Comparison of ENCODE assay signal across 1 cellular context in the genomic region with DNA sequence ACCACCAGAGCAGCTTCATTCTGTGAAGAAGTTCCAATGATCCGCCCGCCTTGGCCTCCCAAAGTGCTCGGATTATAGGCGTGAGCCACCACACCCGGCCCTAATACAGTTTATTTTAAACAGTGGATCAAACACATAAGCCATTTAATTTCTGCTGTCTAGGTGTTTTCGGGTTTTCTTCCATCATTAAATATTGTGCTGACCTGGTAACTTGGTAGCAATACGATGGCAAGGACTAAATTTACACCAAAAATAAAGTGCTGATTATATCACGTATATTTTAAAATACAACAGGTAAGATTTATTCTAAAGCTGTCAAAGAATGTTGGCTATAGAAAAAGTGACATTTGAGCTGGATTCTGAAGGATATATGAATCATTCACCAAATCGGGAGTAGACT.
TF ChIP-seq lines count a peak whose summit lies in the region.

No MANE protein-coding gene starts in this region.

TF ChIP-seq in HEK293, 187 proteins besides CTCF, POLR2A, EP300 and RAD21 (continued from another document):
- TF ChIP-seq, protein P1, sequence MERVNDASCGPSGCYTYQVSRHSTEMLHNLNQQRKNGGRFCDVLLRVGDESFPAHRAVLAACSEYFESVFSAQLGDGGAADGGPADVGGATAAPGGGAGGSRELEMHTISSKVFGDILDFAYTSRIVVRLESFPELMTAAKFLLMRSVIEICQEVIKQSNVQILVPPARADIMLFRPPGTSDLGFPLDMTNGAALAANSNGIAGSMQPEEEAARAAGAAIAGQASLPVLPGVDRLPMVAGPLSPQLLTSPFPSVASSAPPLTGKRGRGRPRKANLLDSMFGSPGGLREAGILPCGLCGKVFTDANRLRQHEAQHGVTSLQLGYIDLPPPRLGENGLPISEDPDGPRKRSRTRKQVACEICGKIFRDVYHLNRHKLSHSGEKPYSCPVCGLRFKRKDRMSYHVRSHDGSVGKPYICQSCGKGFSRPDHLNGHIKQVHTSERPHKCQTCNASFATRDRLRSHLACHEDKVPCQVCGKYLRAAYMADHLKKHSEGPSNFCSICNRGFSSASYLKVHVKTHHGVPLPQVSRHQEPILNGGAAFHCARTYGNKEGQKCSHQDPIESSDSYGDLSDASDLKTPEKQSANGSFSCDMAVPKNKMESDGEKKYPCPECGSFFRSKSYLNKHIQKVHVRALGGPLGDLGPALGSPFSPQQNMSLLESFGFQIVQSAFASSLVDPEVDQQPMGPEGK (tag by site-specific recombination; IDR thresholded peaks at IDR 0.05) = no peak
- TF ChIP-seq, protein P2, sequence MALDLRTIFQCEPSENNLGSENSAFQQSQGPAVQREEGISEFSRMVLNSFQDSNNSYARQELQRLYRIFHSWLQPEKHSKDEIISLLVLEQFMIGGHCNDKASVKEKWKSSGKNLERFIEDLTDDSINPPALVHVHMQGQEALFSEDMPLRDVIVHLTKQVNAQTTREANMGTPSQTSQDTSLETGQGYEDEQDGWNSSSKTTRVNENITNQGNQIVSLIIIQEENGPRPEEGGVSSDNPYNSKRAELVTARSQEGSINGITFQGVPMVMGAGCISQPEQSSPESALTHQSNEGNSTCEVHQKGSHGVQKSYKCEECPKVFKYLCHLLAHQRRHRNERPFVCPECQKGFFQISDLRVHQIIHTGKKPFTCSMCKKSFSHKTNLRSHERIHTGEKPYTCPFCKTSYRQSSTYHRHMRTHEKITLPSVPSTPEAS (tag by site-specific recombination; IDR thresholded peaks at IDR 0.05) = no peak
- TF ChIP-seq, protein P3, sequence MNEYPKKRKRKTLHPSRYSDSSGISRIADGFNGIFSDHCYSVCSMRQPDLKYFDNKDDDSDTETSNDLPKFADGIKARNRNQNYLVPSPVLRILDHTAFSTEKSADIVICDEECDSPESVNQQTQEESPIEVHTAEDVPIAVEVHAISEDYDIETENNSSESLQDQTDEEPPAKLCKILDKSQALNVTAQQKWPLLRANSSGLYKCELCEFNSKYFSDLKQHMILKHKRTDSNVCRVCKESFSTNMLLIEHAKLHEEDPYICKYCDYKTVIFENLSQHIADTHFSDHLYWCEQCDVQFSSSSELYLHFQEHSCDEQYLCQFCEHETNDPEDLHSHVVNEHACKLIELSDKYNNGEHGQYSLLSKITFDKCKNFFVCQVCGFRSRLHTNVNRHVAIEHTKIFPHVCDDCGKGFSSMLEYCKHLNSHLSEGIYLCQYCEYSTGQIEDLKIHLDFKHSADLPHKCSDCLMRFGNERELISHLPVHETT (tag by site-specific recombination; IDR thresholded peaks at IDR 0.05) = no peak
- TF ChIP-seq ZNF292 (tag by site-specific recombination; IDR thresholded peaks at IDR 0.05; ENCODE audit: borderline replicate concordance, low read depth) (no peak), ZNF561 (tag by site-specific recombination; IDR thresholded peaks at IDR 0.05; ENCODE audit: borderline replicate concordance) (no peak), ZNF548 (tag by site-specific recombination; IDR thresholded peaks at IDR 0.05) (no peak), ZNF221 (tag by site-specific recombination; IDR thresholded peaks at IDR 0.05; ENCODE audit: borderline replicate concordance) (no peak), SALL2 (tag by site-specific recombination; IDR thresholded peaks at IDR 0.05; ENCODE audit: borderline replicate concordance) (no peak), FEZF1 (tag by site-specific recombination; IDR thresholded peaks at IDR 0.05) (no peak), ZSCAN23 (tag by site-specific recombination; IDR thresholded peaks at IDR 0.05) (no peak), MEIS1 (CRISPR knock-in tag; IDR thresholded peaks at IDR 0.05; ENCODE audit: borderline replicate concordance) (no peak), KLF8 (tag by site-specific recombination; IDR thresholded peaks at IDR 0.05) (no peak), ZFHX2 (tag by site-specific recombination; conservative IDR thresholded peaks at IDR 0.05) (no peak), OVOL3 (tag by site-specific recombination; IDR thresholded peaks at IDR 0.05) (no peak)
- TF ChIP-seq, protein P4, sequence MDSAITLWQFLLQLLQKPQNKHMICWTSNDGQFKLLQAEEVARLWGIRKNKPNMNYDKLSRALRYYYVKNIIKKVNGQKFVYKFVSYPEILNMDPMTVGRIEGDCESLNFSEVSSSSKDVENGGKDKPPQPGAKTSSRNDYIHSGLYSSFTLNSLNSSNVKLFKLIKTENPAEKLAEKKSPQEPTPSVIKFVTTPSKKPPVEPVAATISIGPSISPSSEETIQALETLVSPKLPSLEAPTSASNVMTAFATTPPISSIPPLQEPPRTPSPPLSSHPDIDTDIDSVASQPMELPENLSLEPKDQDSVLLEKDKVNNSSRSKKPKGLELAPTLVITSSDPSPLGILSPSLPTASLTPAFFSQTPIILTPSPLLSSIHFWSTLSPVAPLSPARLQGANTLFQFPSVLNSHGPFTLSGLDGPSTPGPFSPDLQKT (IDR thresholded peaks at IDR 0.05; ENCODE audit: borderline replicate concordance, low read depth, low read length) = no peak
